In genomic region chr1:19465650-19466049, GRCh38 we compare ENCODE assay signal across 11 cellular contexts. TPM values are rescaled to one million over a fixed set of nuclear protein-coding genes. Genes with fewer than 3 reads are reported as not detected.
DNase-seq lines count a peak whose midpoint lies in the region; ATAC-seq and TF ChIP-seq lines count a peak whose summit lies in the region.
"Had no signal": no experiment of that assay in that cellular context is flagged by ENCODE, and none has a peak within 500 bp of the region (broad histone marks: within the 10 kb centered on the region; RNA-seq: fewer than 3 reads in every experiment).

No MANE protein-coding gene starts in this region.

- DNase-seq in activated CD4-positive, alpha-beta T cell treated with anti-CD3 and anti-CD28 coated beads, Interleukin-2, amount 10 ng/mL, durations not matched to agents 7 days and 5 days: no peak
- DNase-seq in activated CD4-positive, alpha-beta T cell treated with anti-CD3 and anti-CD28 coated beads for 48 hours: no peak
- DNase-seq in lower lobe of right lung (no peak), SKM-1 treated with dmso at 0.1 percent for 144 hours (lab: John Stamatoyannopoulos, UW; ENCODE audit: unreplicated experiment) (no peak)
- DNase-seq: brain microvascular endothelial cell, NCI-H510A treated with DMSO at 0.1 percent for 48 hours had no signal

- peaks cover 95% of the 10 kb centered on the region for H3K4me1 Mint-ChIP-seq in activated CD4-positive, alpha-beta T cell treated with anti-CD3 and anti-CD28 coated beads, Interleukin-2, amount 10 ng/mL, durations not matched to agents 7 days and 5 days
- H3K4me1 Mint-ChIP-seq in activated T-helper 17 cell treated with anti-CD3 and anti-CD28 coated beads, Interleukin-2, amount 50 U/mL, for 72 hours: peaks cover 66% of the 10 kb centered on the region

- no peak for ATAC-seq in activated T-helper 17 cell treated with anti-CD3 and anti-CD28 coated beads, Interleukin-2, amount 50 U/mL, for 72 hours (replicated peaks)
- ATAC-seq in lower lobe of right lung (no peak), HG03354 (IDR thresholded peaks at IDR 0.05; ENCODE audit: poor library complexity, severe bottlenecking, unreplicated experiment) (no peak), GM21367 (IDR thresholded peaks at IDR 0.05; ENCODE audit: unreplicated experiment) (no peak)
- ATAC-seq: A549 had no signal

- H3K27ac ChIP-seq in lower lobe of right lung: peak overlapping the region; percentile 5
- peak overlapping the region; percentile 61 for H3K27ac ChIP-seq in subcutaneous abdominal adipose tissue (ENCODE audit: low read depth, low read length)
- H3K27ac ChIP-seq: A549, brain microvascular endothelial cell had no signal

- no peaks in the 10 kb centered on the region for H3K9me3 ChIP-seq in lower lobe of right lung
- H3K9me3 ChIP-seq in subcutaneous abdominal adipose tissue (ENCODE audit: control insufficient read depth in 5 of 5, low read length in 5 of 5): no peaks in the 10 kb centered on the region
- H3K9me3 ChIP-seq: A549 had no signal

- peak overlapping the region; percentile 90 for H3K27ac Mint-ChIP-seq in activated CD4-positive, alpha-beta T cell treated with anti-CD3 and anti-CD28 coated beads, Interleukin-2, amount 10 ng/mL, durations not matched to agents 7 days and 5 days
- peak overlapping the region; percentile 68 for H3K27ac Mint-ChIP-seq in activated T-helper 17 cell treated with anti-CD3 and anti-CD28 coated beads, Interleukin-2, amount 50 U/mL, for 72 hours

- H3K9me3 Mint-ChIP-seq in activated CD4-positive, alpha-beta T cell treated with anti-CD3 and anti-CD28 coated beads, Interleukin-2, amount 10 ng/mL, durations not matched to agents 7 days and 5 days: peaks cover 7% of the 10 kb centered on the region
- no peaks in the 10 kb centered on the region for H3K9me3 Mint-ChIP-seq in activated T-helper 17 cell treated with anti-CD3 and anti-CD28 coated beads, Interleukin-2, amount 50 U/mL, for 72 hours

- H3K4me3 ChIP-seq in lower lobe of right lung (no peak overlapping the region), subcutaneous abdominal adipose tissue (ENCODE audit: low read depth in 1 of 5, low read length in 5 of 5) (no peak overlapping the region)
- H3K4me3 ChIP-seq: A549 had no signal

- peaks cover 59% of the 10 kb centered on the region for H3K36me3 Mint-ChIP-seq in activated CD4-positive, alpha-beta T cell treated with anti-CD3 and anti-CD28 coated beads, Interleukin-2, amount 10 ng/mL, durations not matched to agents 7 days and 5 days (ENCODE audit: low read depth)
- peaks cover 43% of the 10 kb centered on the region for H3K36me3 Mint-ChIP-seq in activated T-helper 17 cell treated with anti-CD3 and anti-CD28 coated beads, Interleukin-2, amount 50 U/mL, for 72 hours (ENCODE audit: low read depth)

- TF ChIP-seq CTCF in lower lobe of right lung (IDR thresholded peaks at IDR 0.05): no peak

- no peaks in the 10 kb centered on the region for H3K27me3 ChIP-seq in lower lobe of right lung (ENCODE audit: low read depth)
- H3K27me3 ChIP-seq in subcutaneous abdominal adipose tissue (ENCODE audit: control insufficient read depth in 5 of 5, insufficient read depth in 4 of 5, low read length in 5 of 5): no peaks in the 10 kb centered on the region
- H3K27me3 ChIP-seq: brain microvascular endothelial cell had no signal

- POLR2A ChIA-PET in activated CD4-positive, alpha-beta T cell treated with anti-CD3 and anti-CD28 coated beads, Interleukin-2, amount 10 ng/mL, durations not matched to agents 7 days and 5 days (lab: Charles Lee): no interaction called here

- intact Hi-C loops in lower lobe of right lung (cut with DNase I): no loop called here

- no peaks in the 10 kb centered on the region for H3K27me3 Mint-ChIP-seq in activated CD4-positive, alpha-beta T cell treated with anti-CD3 and anti-CD28 coated beads, Interleukin-2, amount 10 ng/mL, durations not matched to agents 7 days and 5 days
- H3K27me3 Mint-ChIP-seq in activated T-helper 17 cell treated with anti-CD3 and anti-CD28 coated beads, Interleukin-2, amount 50 U/mL, for 72 hours: no peaks in the 10 kb centered on the region

- CTCF ChIA-PET in activated CD4-positive, alpha-beta T cell treated with anti-CD3 and anti-CD28 coated beads, Interleukin-2, amount 10 ng/mL, durations not matched to agents 7 days and 5 days (lab: Charles Lee): interaction anchor here (1.2 to 1.8 kb wide), 3 partner anchors 18 to 189 kb away, joined by 4 to 5 read pairs (median 4); no protein-coding TSS in a partner anchor

- no peak overlapping the region for H3K4me3 Mint-ChIP-seq in activated CD4-positive, alpha-beta T cell treated with anti-CD3 and anti-CD28 coated beads, Interleukin-2, amount 10 ng/mL, durations not matched to agents 7 days and 5 days
- no peak overlapping the region for H3K4me3 Mint-ChIP-seq in activated T-helper 17 cell treated with anti-CD3 and anti-CD28 coated beads, Interleukin-2, amount 50 U/mL, for 72 hours

- H3K4me1 ChIP-seq in lower lobe of right lung (peaks cover 90% of the 10 kb centered on the region), subcutaneous abdominal adipose tissue (ENCODE audit: control insufficient read depth in 5 of 5, insufficient read depth in 5 of 5, low read length in 5 of 5) (peaks cover 17 to 75% (median 67%) of the 10 kb centered on the region in 5 donors)

- H3K9ac ChIP-seq in subcutaneous abdominal adipose tissue (ENCODE audit: low read length in 5 of 5): no peak overlapping the region

- peaks cover 10% of the 10 kb centered on the region for H3K36me3 ChIP-seq in lower lobe of right lung
- H3K36me3 ChIP-seq in subcutaneous abdominal adipose tissue (ENCODE audit: control insufficient read depth in 5 of 5, insufficient read depth in 5 of 5, low read length in 5 of 5): peaks cover 0 to 8% (median 3%) of the 10 kb centered on the region in 5 donors

RNA-seq across cellular contexts. Expression of gene CAPZB, which starts 19.7 kb away (rescaled TPM):
- total RNA-seq in activated CD4-positive, alpha-beta T cell treated with anti-CD3 and anti-CD28 coated beads, Interleukin-2, amount 10 ng/mL, durations not matched to agents 7 days and 5 days: 100 to 1,000 TPM; 529 to 567 TPM
- 100 to 1,000 TPM; 291 to 399 TPM for total RNA-seq in activated T-helper 17 cell treated with anti-CD3 and anti-CD28 coated beads, Interleukin-2, amount 50 U/mL, for 72 hours
- total RNA-seq in lower lobe of right lung: 236 TPM
